Comparison of ENCODE assay signal across 1 cellular context in genomic region chr7:134612197-134612596, GRCh38.
TF ChIP-seq lines count a peak whose summit lies in the region.

No MANE protein-coding gene starts in this region.

TF ChIP-seq in SK-N-SH, 30 proteins besides CTCF, POLR2A, EP300 and RAD21 (continued from another document):
- TF ChIP-seq IRF3 (IDR thresholded peaks at IDR 0.05; ENCODE audit: low read depth, low read length), result no peak
TF ChIP-seq in SK-N-SH: peak in this region for 0.
